ENCODE assay signal across 8 cellular contexts in the genomic region with DNA sequence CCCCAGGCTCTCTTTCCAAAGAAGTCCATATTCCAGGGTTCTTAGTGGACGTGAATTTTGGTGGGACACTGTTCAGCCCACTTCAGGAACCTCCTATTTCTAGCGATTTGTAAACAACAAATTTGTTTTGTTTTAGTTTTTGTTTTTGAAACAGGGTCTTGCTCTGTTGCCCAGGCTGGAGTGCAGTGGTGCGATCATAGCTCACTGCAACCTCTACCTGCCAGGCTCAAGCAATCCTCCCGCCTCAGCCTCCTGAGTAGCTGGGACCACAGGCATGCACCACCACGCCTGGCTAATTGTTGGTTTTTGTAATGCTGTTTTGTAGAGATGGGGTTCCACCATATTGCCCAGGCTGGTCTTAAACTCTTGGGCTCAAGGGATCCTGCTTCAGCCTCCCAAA. TPM values are rescaled to one million over a fixed set of nuclear protein-coding genes. Genes with fewer than 3 reads are reported as not detected.
DNase-seq lines count a peak whose midpoint lies in the region; ATAC-seq, FAIRE-seq and TF ChIP-seq lines count a peak whose summit lies in the region.
"Not testable (repeated sequence)": the region's sequence is repeated elsewhere in the genome, so short reads cannot be mapped to it uniquely, and the experiment has no call there.

No MANE protein-coding gene starts in this region.

- not testable (repeated sequence) for H3K9me3 ChIP-seq in CD4-positive, alpha-beta T cell (ENCODE audit: control insufficient read depth, low read length); H1 (ENCODE audit: insufficient read depth in 2 of 2, low read depth in 1 of 2, low read length in 1 of 2); naive thymus-derived CD4-positive, alpha-beta T cell (ENCODE audit: control insufficient read depth in 2 of 3, low read length in 3 of 3)

- TF ChIP-seq CTCF in CD4-positive, alpha-beta T cell (IDR thresholded peaks at IDR 0.05); WTC11 (IDR thresholded peaks at IDR 0.05); H1 (IDR thresholded peaks at IDR 0.05; ENCODE audit: control extremely low read depth in 1 of 3, insufficient read depth in 1 of 3, low read depth in 1 of 3, low read length in 3 of 3); progenitor cell of endocrine pancreas (IDR thresholded peaks at IDR 0.05; ENCODE audit: unreplicated experiment): not testable (repeated sequence)

- H2BK20ac ChIP-seq in H1 (ENCODE audit: low read length): not testable (repeated sequence)

- H3K23me2 ChIP-seq in H1 (ENCODE audit: low read depth, low read length): not testable (repeated sequence)

- not testable (repeated sequence) for H3K18ac ChIP-seq in H1 (ENCODE audit: extremely low read depth, low read length)

- not testable (repeated sequence) for H3K4me3 ChIP-seq in H1 (ENCODE audit: extremely low read depth in 1 of 4, insufficient read depth in 2 of 4, low read depth in 3 of 4, low read length in 4 of 4); naive thymus-derived CD4-positive, alpha-beta T cell (ENCODE audit: low read length)

- not testable (repeated sequence) for FAIRE-seq in H1 (lab: Jason Lieb, UNC)

- H3K36me3 ChIP-seq in H1 (ENCODE audit: control insufficient read depth in 2 of 4, insufficient read depth in 4 of 4, low read length in 3 of 4): not testable (repeated sequence)
- H3K36me3 ChIP-seq in naive thymus-derived CD4-positive, alpha-beta T cell (ENCODE audit: control insufficient read depth in 2 of 3, insufficient read depth in 3 of 3, low read length in 3 of 3): peaks cover 5 to 68% (median 7%) of the 10 kb centered on the region in 3 experiments

- not testable (repeated sequence) for H3K27me3 ChIP-seq in CD4-positive, alpha-beta T cell (ENCODE audit: control insufficient read depth, insufficient read depth, low read length); H1 (replicated peaks in 1 of 4; ENCODE audit: control insufficient read depth in 3 of 4, extremely low read depth in 1 of 4, insufficient read depth in 3 of 4, low read length in 3 of 4); naive thymus-derived CD4-positive, alpha-beta T cell (ENCODE audit: control insufficient read depth in 2 of 2, insufficient read depth in 2 of 2, low read length in 2 of 2)

- H3K4me1 ChIP-seq in H1 (replicated peaks in 1 of 4; ENCODE audit: control insufficient read depth in 3 of 4, insufficient read depth in 4 of 4, low read length in 3 of 4); naive thymus-derived CD4-positive, alpha-beta T cell (ENCODE audit: control insufficient read depth in 2 of 2, insufficient read depth in 2 of 2, low read length in 2 of 2): not testable (repeated sequence)

- 91% methylated on average over 5 of the region's 5 CpGs; no CpG with 5 or more reads in 1 of the 2 experiments for WGBS in H1 (ENCODE audit: extremely low coverage in 1 of 2, insufficient coverage in 1 of 2, insufficient read length in 1 of 2, insufficient replicate concordance in 2 of 2, low coverage in 1 of 2, low lambda C conversion rate in 2 of 2, missing lambda C conversion rate in 1 of 2), 2 experiments

- not testable (repeated sequence) for TF ChIP-seq EP300 in H1 (IDR thresholded peaks at IDR 0.05; ENCODE audit: borderline replicate concordance in 1 of 2, low read depth in 2 of 2, low read length in 2 of 2)

- H3K14ac ChIP-seq in H1 (ENCODE audit: insufficient read length): not testable (repeated sequence)

- H3K9me3 Mint-ChIP-seq in CD4-positive, alpha-beta T cell; WTC11; activated T-cell treated with anti-CD3 and anti-CD28 coated beads, Interleukin-2, amount 50 U/mL, for 72 hours; activated naive CD8-positive, alpha-beta T cell treated with anti-CD3 and anti-CD28 coated beads for 36 hours; naive thymus-derived CD4-positive, alpha-beta T cell; progenitor cell of endocrine pancreas (ENCODE audit: low read depth); stimulated activated naive CD8-positive, alpha-beta T cell treated with anti-CD3 and anti-CD28 coated beads, Interleukin-15, amount 100 ng/mL, for 72 hours: not testable (repeated sequence)

- TF ChIP-seq RAD21 in H1 (IDR thresholded peaks at IDR 0.05 in 1 of 2, conservative IDR thresholded peaks at IDR 0.05 in 1 of 2; ENCODE audit: low read depth in 2 of 2, low read length in 2 of 2): not testable (repeated sequence)

- H3K79me2 ChIP-seq in H1 (ENCODE audit: control insufficient read depth in 1 of 2, insufficient read depth in 2 of 2, low read length in 2 of 2): peaks cover 0 to 60% of the 10 kb centered on the region in 2 experiments; a peak in 3 of 4 replicates

- not testable (repeated sequence) for H4K8ac ChIP-seq in H1 (ENCODE audit: extremely low read depth, insufficient read depth, low read length)

- not testable (repeated sequence) for H3K4me3 Mint-ChIP-seq in CD4-positive, alpha-beta T cell; WTC11; activated T-cell treated with anti-CD3 and anti-CD28 coated beads, Interleukin-2, amount 50 U/mL, for 72 hours; activated naive CD8-positive, alpha-beta T cell treated with anti-CD3 and anti-CD28 coated beads for 36 hours; progenitor cell of endocrine pancreas (ENCODE audit: low read depth); stimulated activated naive CD8-positive, alpha-beta T cell treated with anti-CD3 and anti-CD28 coated beads, Interleukin-15, amount 100 ng/mL, for 72 hours
- H3K4me3 Mint-ChIP-seq in naive thymus-derived CD4-positive, alpha-beta T cell: peak overlapping the region in 1 of 10 donors; percentile 23

- H3K56ac ChIP-seq in H1 (replicated peaks; ENCODE audit: insufficient read length, low read depth, low read length): not testable (repeated sequence)

- H3K27ac Mint-ChIP-seq in CD4-positive, alpha-beta T cell: peak overlapping the region; percentile 66
- H3K27ac Mint-ChIP-seq in WTC11 (peak overlapping the region; percentile 69), progenitor cell of endocrine pancreas (peak overlapping the region; percentile 73)
- peak overlapping the region; percentile 71 for H3K27ac Mint-ChIP-seq in activated T-cell treated with anti-CD3 and anti-CD28 coated beads, Interleukin-2, amount 50 U/mL, for 72 hours
- peak overlapping the region; percentile 11 for H3K27ac Mint-ChIP-seq in activated naive CD8-positive, alpha-beta T cell treated with anti-CD3 and anti-CD28 coated beads for 36 hours
- peak overlapping the region in 6 of 9 donors; percentile 12 to 81 (median 73) for H3K27ac Mint-ChIP-seq in naive thymus-derived CD4-positive, alpha-beta T cell
- H3K27ac Mint-ChIP-seq in stimulated activated naive CD8-positive, alpha-beta T cell treated with anti-CD3 and anti-CD28 coated beads, Interleukin-15, amount 100 ng/mL, for 72 hours: peak overlapping the region; percentile 13 to 33

- not testable (repeated sequence) for H4K5ac ChIP-seq in H1 (ENCODE audit: insufficient read length, low read depth, low read length)

- POLR2A ChIA-PET in CD4-positive, alpha-beta T cell (lab: Charles Lee): not testable (repeated sequence)
- POLR2A ChIA-PET in WTC11 (lab: Charles Lee): interaction anchor here (0.7 kb wide), 1 partner anchor 9 kb away, joined by 3 read pairs; no protein-coding TSS in a partner anchor
- POLR2A ChIA-PET in H1 (lab: Charles Lee; ENCODE audit: partially characterized antibody): interaction anchor here (1.9 kb wide), 1 partner anchor 12 kb away, joined by 6 read pairs; no protein-coding TSS in a partner anchor
- POLR2A ChIA-PET in naive thymus-derived CD4-positive, alpha-beta T cell (lab: Charles Lee): interaction anchor here (1.0 kb wide), 1 partner anchor 9 kb away, joined by 3 read pairs; no protein-coding TSS in a partner anchor

- TF ChIP-seq POLR2A in H1 (IDR thresholded peaks at IDR 0.05; ENCODE audit: control extremely low read depth in 1 of 2, low read depth in 2 of 2, low read length in 2 of 2): not testable (repeated sequence)

- H3K9ac ChIP-seq in H1 (replicated peaks in 1 of 4; ENCODE audit: extremely low read depth in 1 of 4, low read depth in 3 of 4, low read length in 3 of 4): not testable (repeated sequence)

- H2BK15ac ChIP-seq in H1 (ENCODE audit: low read length): not testable (repeated sequence)

- ATAC-seq in CD4-positive, alpha-beta T cell (ENCODE audit: poor library complexity); WTC11; activated T-cell treated with anti-CD3 and anti-CD28 coated beads, Interleukin-2, amount 50 U/mL, for 72 hours (replicated peaks in 1 of 2); naive thymus-derived CD4-positive, alpha-beta T cell; stimulated activated naive CD8-positive, alpha-beta T cell treated with anti-CD3 and anti-CD28 coated beads, Interleukin-15, amount 100 ng/mL, for 72 hours: not testable (repeated sequence)

- H4K91ac ChIP-seq in H1 (replicated peaks; ENCODE audit: insufficient read length, low read length): not testable (repeated sequence)

- CTCF ChIA-PET in CD4-positive, alpha-beta T cell (lab: Charles Lee); WTC11 (lab: Charles Lee); naive thymus-derived CD4-positive, alpha-beta T cell (lab: Charles Lee): not testable (repeated sequence)
- CTCF ChIA-PET in H1 (lab: Charles Lee; ENCODE audit: partially characterized antibody): interaction anchor here (1.5 kb wide), 1 partner anchor 9 kb away, joined by 3 read pairs; no protein-coding TSS in a partner anchor

- not testable (repeated sequence) for H2AFZ ChIP-seq in H1 (ENCODE audit: low read length)

- H3K4ac ChIP-seq in H1 (replicated peaks; ENCODE audit: insufficient read length, low read depth, low read length): not testable (repeated sequence)

- peak overlapping the region; percentile 21 for H3K27ac ChIP-seq in CD4-positive, alpha-beta T cell (ENCODE audit: low read depth, low read length)
- not testable (repeated sequence) for H3K27ac ChIP-seq in H1 (ENCODE audit: low read depth, low read length); naive thymus-derived CD4-positive, alpha-beta T cell (ENCODE audit: low read depth, low read length)

- H3K23ac ChIP-seq in H1 (ENCODE audit: insufficient read length): not testable (repeated sequence)

- not testable (repeated sequence) for DNase-seq in CD4-positive, alpha-beta T cell; WTC11 (ENCODE audit: low spot score); activated T-cell treated with anti-CD3 and anti-CD28 coated beads, Interleukin-2, amount 50 U/mL, for 72 hours; activated naive CD8-positive, alpha-beta T cell treated with anti-CD3 and anti-CD28 coated beads for 36 hours; H1 (ENCODE audit: low read depth in 1 of 2, low spot score in 2 of 2); naive thymus-derived CD4-positive, alpha-beta T cell; progenitor cell of endocrine pancreas (ENCODE audit: low spot score, unreplicated experiment); stimulated activated naive CD8-positive, alpha-beta T cell treated with anti-CD3 and anti-CD28 coated beads, Interleukin-15, amount 100 ng/mL, for 72 hours

- H3K4me2 ChIP-seq in H1 (ENCODE audit: insufficient read depth in 1 of 2, low read depth in 2 of 2, low read length in 2 of 2): not testable (repeated sequence)

- H2BK12ac ChIP-seq in H1 (ENCODE audit: low read depth, low read length): not testable (repeated sequence)

- not testable (repeated sequence) for H3K79me1 ChIP-seq in H1 (ENCODE audit: low read depth, low read length)

- H4K20me1 ChIP-seq in H1 (replicated peaks in 1 of 2; ENCODE audit: control insufficient read depth in 1 of 2, insufficient read depth in 2 of 2, low read length in 2 of 2): not testable (repeated sequence)

- H2BK5ac ChIP-seq in H1 (ENCODE audit: low read depth, low read length): peak overlapping the region; percentile 69; the same call in 1 of the 2 replicates

- peaks cover 67% of the 10 kb centered on the region for H3K36me3 Mint-ChIP-seq in CD4-positive, alpha-beta T cell (ENCODE audit: low read depth)
- H3K36me3 Mint-ChIP-seq in WTC11: peaks cover 19% of the 10 kb centered on the region
- H3K36me3 Mint-ChIP-seq in activated T-cell treated with anti-CD3 and anti-CD28 coated beads, Interleukin-2, amount 50 U/mL, for 72 hours (ENCODE audit: insufficient read depth in 2 of 2); activated naive CD8-positive, alpha-beta T cell treated with anti-CD3 and anti-CD28 coated beads for 36 hours; progenitor cell of endocrine pancreas (ENCODE audit: insufficient read depth): not testable (repeated sequence)
- peaks cover 0 to 33% (median 23%) of the 10 kb centered on the region in 5 donors for H3K36me3 Mint-ChIP-seq in naive thymus-derived CD4-positive, alpha-beta T cell

- H2BK120ac ChIP-seq in H1 (replicated peaks; ENCODE audit: low read depth, low read length): not testable (repeated sequence)

- H3K4me1 Mint-ChIP-seq in CD4-positive, alpha-beta T cell (ENCODE audit: low read depth): peaks cover 25% of the 10 kb centered on the region
- peaks cover 18% of the 10 kb centered on the region for H3K4me1 Mint-ChIP-seq in WTC11
- H3K4me1 Mint-ChIP-seq in activated T-cell treated with anti-CD3 and anti-CD28 coated beads, Interleukin-2, amount 50 U/mL, for 72 hours (ENCODE audit: low read depth): peaks cover 14% of the 10 kb centered on the region
- H3K4me1 Mint-ChIP-seq in activated naive CD8-positive, alpha-beta T cell treated with anti-CD3 and anti-CD28 coated beads for 36 hours: peaks cover 22% of the 10 kb centered on the region
- peaks cover 10 to 58% (median 44%) of the 10 kb centered on the region in 7 donors for H3K4me1 Mint-ChIP-seq in naive thymus-derived CD4-positive, alpha-beta T cell
- not testable (repeated sequence) for H3K4me1 Mint-ChIP-seq in progenitor cell of endocrine pancreas (ENCODE audit: low read depth)
- H3K4me1 Mint-ChIP-seq in stimulated activated naive CD8-positive, alpha-beta T cell treated with anti-CD3 and anti-CD28 coated beads, Interleukin-15, amount 100 ng/mL, for 72 hours: peaks cover 17% of the 10 kb centered on the region

- not testable (repeated sequence) for H3K27me3 Mint-ChIP-seq in CD4-positive, alpha-beta T cell; WTC11 (ENCODE audit: low read depth); activated T-cell treated with anti-CD3 and anti-CD28 coated beads, Interleukin-2, amount 50 U/mL, for 72 hours (ENCODE audit: low read depth); activated naive CD8-positive, alpha-beta T cell treated with anti-CD3 and anti-CD28 coated beads for 36 hours; naive thymus-derived CD4-positive, alpha-beta T cell; progenitor cell of endocrine pancreas; stimulated activated naive CD8-positive, alpha-beta T cell treated with anti-CD3 and anti-CD28 coated beads, Interleukin-15, amount 100 ng/mL, for 72 hours

- H2AK5ac ChIP-seq in H1 (ENCODE audit: low read depth, low read length): not testable (repeated sequence)

- intact Hi-C loops in CD4-positive, alpha-beta T cell (cut with DNase I, micrococcal nuclease); naive thymus-derived CD4-positive, alpha-beta T cell (cut with micrococcal nuclease): not testable (repeated sequence)

RNA-seq across cellular contexts. Expression of a gene that starts 56.7 kb away (rescaled TPM):
- total RNA-seq in CD4-positive, alpha-beta T cell: 100 to 1,000 TPM; 121 TPM
- 46.1 to 56.1 TPM (median 48.3 TPM) in 3 replicates for total RNA-seq in WTC11 (2021)
- total RNA-seq in activated T-cell treated with anti-CD3 and anti-CD28 coated beads, Interleukin-2, amount 50 U/mL, for 72 hours: 10 to 100 TPM; 32.8 to 42.7 TPM
- 10 to 100 TPM; 26.3 to 30.8 TPM for total RNA-seq in activated naive CD8-positive, alpha-beta T cell treated with anti-CD3 and anti-CD28 coated beads for 36 hours
- total RNA-seq in H1 (2021; fragmentation: NEBNext Ultra II Directional; extraction: Animal tissue kit (Norgen Biotek cat#: 25700)): 35.9 and 36.8 TPM in 2 replicates
- polyA plus RNA-seq in H1 (2011; rRNA removed): 12.2 and 17.4 TPM in 2 replicates
- 17.4 TPM for polyA plus RNA-seq in H1 (2011; cell fraction: cytosol; rRNA removed)
- polyA plus RNA-seq in H1 (2011; cell fraction: nucleus; rRNA removed): 25.3 TPM
- 20.2 to 26.9 TPM (median 23.4 TPM) in 4 replicates for polyA plus RNA-seq in H1 (2012, experiment 1 of 2)
- polyA plus RNA-seq in H1 (2012, experiment 2 of 2): 17.9 TPM
- 17.7 TPM for polyA plus RNA-seq in H1 (2013, experiment 1 of 2)
- polyA plus RNA-seq in H1 (2013, experiment 2 of 2): 17.2 TPM
- 8.3 and 9.1 TPM in 2 replicates for polyA minus RNA-seq in H1 (2011; rRNA and poly(A)+ RNA removed)
- polyA minus RNA-seq in H1 (2011; cell fraction: cytosol; rRNA and poly(A)+ RNA removed): 20.8 TPM
- polyA minus RNA-seq in H1 (2011; cell fraction: nucleus; rRNA and poly(A)+ RNA removed): 15.8 TPM
- total RNA-seq in naive thymus-derived CD4-positive, alpha-beta T cell: 100 to 1,000 TPM in 4 of 5 experiments, 10 to 100 TPM in 1; 53.0 to 132 (median 130) TPM
- polyA plus RNA-seq in naive thymus-derived CD4-positive, alpha-beta T cell: 10 to 100 TPM in 1 of 2 donors, 1 to 10 TPM in 1; 3.9 to 14.4 TPM
- 53.4 and 60.8 TPM in 2 replicates for total RNA-seq in progenitor cell of endocrine pancreas

Comparison
In these comparisons a context has a peak if more than half of its experiments do, and no peak if none do; other contexts are left out.
1. H3K27ac Mint-ChIP-seq: peak in every context shown above with its lines; median percentile 73 in naive thymus-derived CD4-positive, alpha-beta T cell; 73 in progenitor cell of endocrine pancreas; 71 in activated T-cell treated with anti-CD3 and anti-CD28 coated beads, Interleukin-2, amount 50 U/mL, for 72 hours; 69 in WTC11; 66 in CD4-positive, alpha-beta T cell; 23 in stimulated activated naive CD8-positive, alpha-beta T cell treated with anti-CD3 and anti-CD28 coated beads, Interleukin-15, amount 100 ng/mL, for 72 hours; 11 in activated naive CD8-positive, alpha-beta T cell treated with anti-CD3 and anti-CD28 coated beads for 36 hours.